8 cellular contexts compared by ENCODE assay signal in the genomic region with DNA sequence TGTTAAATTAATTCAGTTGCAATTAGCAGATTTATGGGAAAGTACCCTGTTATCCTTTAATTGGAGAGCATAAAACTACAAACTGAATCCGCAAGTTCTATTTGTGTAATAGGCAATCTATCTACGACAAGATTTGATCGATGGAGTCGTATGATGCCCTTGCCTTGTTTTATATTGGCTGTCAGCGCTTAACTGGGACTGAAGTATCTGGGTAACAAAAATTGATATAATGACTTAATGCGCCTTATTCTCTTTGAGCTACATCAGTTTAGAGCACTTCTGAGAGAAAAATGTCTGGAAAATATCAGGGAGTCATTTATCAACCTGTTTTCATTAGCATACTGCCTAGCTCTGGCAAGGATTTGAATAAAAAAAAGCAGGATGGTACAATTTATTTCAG.
"Had no signal": no experiment of that assay in that cellular context is flagged by ENCODE, and none has a peak within 500 bp of the region (broad histone marks: within the 10 kb centered on the region; RNA-seq: fewer than 3 reads in every experiment).

No MANE protein-coding gene starts in this region.

- H2AFZ ChIP-seq: GM23248 had no signal

- H3K4me1 ChIP-seq: HAP-1 had no signal

- H3K36me3 ChIP-seq: HAP-1 had no signal

- H3K9me3 ChIP-seq: HAP-1 had no signal

- H3K4me3 ChIP-seq: GM23248, HAP-1 had no signal

- H3K27ac ChIP-seq: GM23248, HL-60 had no signal

- DNase-seq: GM23248, GOT3, H7, HFFc6 had no signal

- H3K9ac ChIP-seq: GM23248 had no signal

- ATAC-seq: HCT116, HepG2 had no signal
